ENCODE assay signal across 1 cellular context in genomic region chr12:130775953-130776856, GRCh38.
TF ChIP-seq lines count a peak whose summit lies in the region.

No MANE protein-coding gene starts in this region.

TF ChIP-seq in HepG2, 621 proteins besides CTCF, POLR2A, EP300 and RAD21 (continued from another document and continues in another):
- TF ChIP-seq HOXA9 (CRISPR knock-in tag; IDR thresholded peaks at IDR 0.05; ENCODE audit: borderline replicate concordance) (0 out of 2 replicates have a peak, but pooled peaks have one; percentile 43), FOXA1 (IDR thresholded peaks at IDR 0.05) (no peak), FOXA1 (CRISPR knock-in tag; IDR thresholded peaks at IDR 0.05) (peak; percentile 58), GABPA (IDR thresholded peaks at IDR 0.05; ENCODE audit: low read depth, low read length) (no peak), GABPA (CRISPR knock-in tag; IDR thresholded peaks at IDR 0.05; ENCODE audit: low read depth) (peak; percentile 73), RBM22 (optimal IDR thresholded peaks at IDR 0.05; ENCODE audit: low read length) (no peak), ZNF614 (CRISPR knock-in tag; IDR thresholded peaks at IDR 0.05; ENCODE audit: borderline replicate concordance) (no peak), ZNF234 (CRISPR knock-in tag; conservative IDR thresholded peaks at IDR 0.05) (no peak), SP2 (CRISPR knock-in tag; IDR thresholded peaks at IDR 0.05) (no peak), HCFC1 (IDR thresholded peaks at IDR 0.05; ENCODE audit: low read depth, low read length) (no peak), SMARCE1 (IDR thresholded peaks at IDR 0.05; ENCODE audit: borderline replicate concordance) (no peak), ZNF800 (CRISPR knock-in tag; IDR thresholded peaks at IDR 0.05) (no peak), DDIT3 (CRISPR knock-in tag; IDR thresholded peaks at IDR 0.05) (0 out of 2 replicates have a peak, but pooled peaks have one; percentile 52), TFE3 (CRISPR knock-in tag; IDR thresholded peaks at IDR 0.05) (peak; percentile 50; the same call in 1 of the 2 replicates), ZNF567 (CRISPR knock-in tag; IDR thresholded peaks at IDR 0.05; ENCODE audit: borderline replicate concordance) (no peak), NFYC (CRISPR knock-in tag; IDR thresholded peaks at IDR 0.05) (no peak), POLR2AphosphoS5 (IDR thresholded peaks at IDR 0.05; ENCODE audit: low read depth, low read length) (peak; percentile 77), MLX (CRISPR knock-in tag; IDR thresholded peaks at IDR 0.05) (no peak), PATZ1 (CRISPR knock-in tag; IDR thresholded peaks at IDR 0.05) (peak; percentile 44; the same call in 1 of the 2 replicates), ZNF20 (CRISPR knock-in tag; IDR thresholded peaks at IDR 0.05) (no peak), ZSCAN25 (CRISPR knock-in tag; IDR thresholded peaks at IDR 0.05) (0 out of 2 replicates have a peak, but pooled peaks have one; percentile 35), GTF2F1 (IDR thresholded peaks at IDR 0.05; ENCODE audit: low read length) (no peak), ZNF605 (CRISPR knock-in tag; IDR thresholded peaks at IDR 0.05) (no peak; the same call in 1 of the 2 replicates), RFXANK (CRISPR knock-in tag; IDR thresholded peaks at IDR 0.05) (0 out of 2 replicates have a peak, but pooled peaks have one; percentile 73), NFE2L2 (IDR thresholded peaks at IDR 0.05; ENCODE audit: low read length) (no peak), ZNF574 (CRISPR knock-in tag; IDR thresholded peaks at IDR 0.05) (peak; percentile 43), FOXJ3 (CRISPR knock-in tag; IDR thresholded peaks at IDR 0.05; ENCODE audit: borderline replicate concordance) (peak; percentile 62; the same call in 1 of the 2 replicates), ARID2 (CRISPR knock-in tag; IDR thresholded peaks at IDR 0.05; ENCODE audit: borderline replicate concordance) (no peak), GZF1 (CRISPR knock-in tag; IDR thresholded peaks at IDR 0.05) (no peak), ZNF652 (CRISPR knock-in tag; IDR thresholded peaks at IDR 0.05; ENCODE audit: borderline replicate concordance, low read depth) (0 out of 2 replicates have a peak, but pooled peaks have one; percentile 7), HOXA3 (CRISPR knock-in tag; IDR thresholded peaks at IDR 0.05) (peak; percentile 75), MEF2D (CRISPR knock-in tag; IDR thresholded peaks at IDR 0.05) (no peak), MIXL1 (CRISPR knock-in tag; IDR thresholded peaks at IDR 0.05) (peak; percentile 45; the same call in 1 of the 2 replicates), ZFP91 (CRISPR knock-in tag; IDR thresholded peaks at IDR 0.05; ENCODE audit: borderline replicate concordance) (peak; percentile 60; the same call in 1 of the 2 replicates), ARID3A (IDR thresholded peaks at IDR 0.05; ENCODE audit: low read depth, low read length) (peak; percentile 81), ARNT2 (CRISPR knock-in tag; IDR thresholded peaks at IDR 0.05; ENCODE audit: low read depth) (no peak), TEAD2 (CRISPR knock-in tag; IDR thresholded peaks at IDR 0.05) (no peak), ATF4 (CRISPR knock-in tag; IDR thresholded peaks at IDR 0.05) (peak in 1 of 2 experiments; percentile 90; a peak in 2 of 4 replicates), KLF11 (CRISPR knock-in tag; IDR thresholded peaks at IDR 0.05) (no peak), ZNF747 (CRISPR knock-in tag; IDR thresholded peaks at IDR 0.05; ENCODE audit: borderline replicate concordance) (no peak; the same call in 1 of the 2 replicates), TRIM22 (IDR thresholded peaks at IDR 0.05) (no peak), ZNF30 (CRISPR knock-in tag; IDR thresholded peaks at IDR 0.05) (no peak), ZBTB3 (CRISPR knock-in tag; IDR thresholded peaks at IDR 0.05; ENCODE audit: borderline replicate concordance, low read depth) (0 out of 2 replicates have a peak, but pooled peaks have one; percentile 65), ATF3 (CRISPR knock-in tag; IDR thresholded peaks at IDR 0.05) (no peak; the same call in 1 of the 2 replicates), NAIF1 (CRISPR knock-in tag; IDR thresholded peaks at IDR 0.05; ENCODE audit: borderline replicate concordance) (peak; percentile 82; the same call in 1 of the 2 replicates), SRSF4 (IDR thresholded peaks at IDR 0.05; ENCODE audit: low read depth, low read length, poor library complexity, severe bottlenecking) (no peak), SMAD3 (CRISPR knock-in tag; IDR thresholded peaks at IDR 0.05) (peak; percentile 15; the same call in 1 of the 2 replicates), PAX8 (CRISPR knock-in tag; IDR thresholded peaks at IDR 0.05; ENCODE audit: borderline replicate concordance) (no peak), HNF4A (CRISPR knock-in tag; IDR thresholded peaks at IDR 0.05) (peak; percentile 93), IKZF5 (CRISPR knock-in tag; IDR thresholded peaks at IDR 0.05) (peak; percentile 58; the same call in 1 of the 2 replicates)
